Comparison of ENCODE assay signal across 2 cellular contexts in genomic region chr6:36891153-36891552, GRCh38. TPM values are rescaled to one million over a fixed set of nuclear protein-coding genes. Genes with fewer than 3 reads are reported as not detected.
"Had no signal": no experiment of that assay in that cellular context is flagged by ENCODE, and none has a peak within 500 bp of the region (broad histone marks: within the 10 kb centered on the region; RNA-seq: fewer than 3 reads in every experiment).

No MANE protein-coding gene starts in this region.

RNA-seq across cellular contexts. Expression of gene CPNE5, which starts 51.9 kb away (rescaled TPM):
- total RNA-seq: PC-3, RPMI7951 had no signal
